Comparison of ENCODE assay signal across 1 cellular context in genomic region chr7:106952658-106953231, GRCh38.
TF ChIP-seq lines count a peak whose summit lies in the region.

No MANE protein-coding gene starts in this region.

TF ChIP-seq in K562, 482 proteins besides CTCF, POLR2A, EP300 and RAD21 (continued from another document and continues in another):
- TF ChIP-seq MITF (IDR thresholded peaks at IDR 0.05) (peak; percentile 92), USF2 (CRISPR knock-in tag; IDR thresholded peaks at IDR 0.05) (peak; percentile 94), TFE3 (CRISPR knock-in tag; IDR thresholded peaks at IDR 0.05) (peak; percentile 63), PTRF (tag; IDR thresholded peaks at IDR 0.05) (peak; percentile 45; the same call in 1 of the 2 replicates), ZFP30 (CRISPR knock-in tag; IDR thresholded peaks at IDR 0.05; ENCODE audit: borderline replicate concordance) (no peak), ZNF354B (CRISPR knock-in tag; IDR thresholded peaks at IDR 0.05) (no peak), ARHGAP35 (IDR thresholded peaks at IDR 0.05; ENCODE audit: partially characterized antibody) (no peak), SOX6 (IDR thresholded peaks at IDR 0.05) (peak; percentile 87), NCOA1 (IDR thresholded peaks at IDR 0.05; ENCODE audit: low read depth) (peak; percentile 66), ZNF644 (tag; IDR thresholded peaks at IDR 0.05; ENCODE audit: low read depth) (peak; percentile 64; the same call in 1 of the 2 replicates), SAP30 (IDR thresholded peaks at IDR 0.05; ENCODE audit: borderline replicate concordance, insufficient read depth, low read depth, low read length, poor library complexity, severe bottlenecking) (no peak), PURB (CRISPR knock-in tag; IDR thresholded peaks at IDR 0.05; ENCODE audit: low read depth) (no peak), EGR1 (conservative IDR thresholded peaks at IDR 0.05) (no peak), LEF1 (IDR thresholded peaks at IDR 0.05) (peak; percentile 88), E2F8 (IDR thresholded peaks at IDR 0.05; ENCODE audit: low read depth, partially characterized antibody) (peak; percentile 73), FOXM1 (IDR thresholded peaks at IDR 0.05; ENCODE audit: low read depth) (peak; percentile 64), FOXM1 (CRISPR knock-in tag; IDR thresholded peaks at IDR 0.05; ENCODE audit: low read depth) (no peak), ATF1 (CRISPR knock-in tag; IDR thresholded peaks at IDR 0.05) (no peak), ATF1 (tag; IDR thresholded peaks at IDR 0.05) (peak; percentile 52), CC2D1A (IDR thresholded peaks at IDR 0.05) (0 out of 2 replicates have a peak, but pooled peaks have one; percentile 20), SLC30A9 (CRISPR knock-in tag; IDR thresholded peaks at IDR 0.05) (no peak), ZNF592 (IDR thresholded peaks at IDR 0.05) (peak; percentile 82), MTA2 (IDR thresholded peaks at IDR 0.05; ENCODE audit: low read depth) (peak; percentile 65), GTF2B (IDR thresholded peaks at IDR 0.05; ENCODE audit: extremely low read depth, insufficient read length) (no peak), NKRF (IDR thresholded peaks at IDR 0.05; ENCODE audit: borderline replicate concordance) (peak; percentile 56; the same call in 1 of the 2 replicates), EP400 (IDR thresholded peaks at IDR 0.05) (0 out of 2 replicates have a peak, but pooled peaks have one; percentile 54), HBP1 (CRISPR knock-in tag; IDR thresholded peaks at IDR 0.05) (no peak), NCOR1 (IDR thresholded peaks at IDR 0.05) (peak; percentile 85), ZZZ3 (IDR thresholded peaks at IDR 0.05) (no peak), WHSC1 (IDR thresholded peaks at IDR 0.05; ENCODE audit: low read length) (no peak), ATF2 (CRISPR knock-in tag; IDR thresholded peaks at IDR 0.05) (no peak), HMBOX1 (IDR thresholded peaks at IDR 0.05) (no peak), EWSR1 (IDR thresholded peaks at IDR 0.05; ENCODE audit: borderline replicate concordance, low read depth, partially characterized antibody) (no peak), CREM (IDR thresholded peaks at IDR 0.05; ENCODE audit: low read depth) (peak; percentile 54), RFX1 (IDR thresholded peaks at IDR 0.05) (peak; percentile 36; the same call in 1 of the 2 replicates), TOE1 (IDR thresholded peaks at IDR 0.05; ENCODE audit: borderline replicate concordance) (peak; percentile 83), TOE1 (CRISPR knock-in tag; IDR thresholded peaks at IDR 0.05; ENCODE audit: borderline replicate concordance, low read depth) (no peak), TCF15 (CRISPR knock-in tag; IDR thresholded peaks at IDR 0.05) (no peak), ELF2 (CRISPR knock-in tag; IDR thresholded peaks at IDR 0.05) (no peak), THAP12 (CRISPR knock-in tag; IDR thresholded peaks at IDR 0.05) (no peak), GABPB2 (CRISPR knock-in tag; conservative IDR thresholded peaks at IDR 0.05) (no peak), TBL1XR1 (IDR thresholded peaks at IDR 0.05; ENCODE audit: low read length in 2 of 2) (peak in 1 of 2 experiments; percentile 77; a peak in 3 of 4 replicates)
